Comparison of ENCODE assay signal across 17 cellular contexts in the genomic region with DNA sequence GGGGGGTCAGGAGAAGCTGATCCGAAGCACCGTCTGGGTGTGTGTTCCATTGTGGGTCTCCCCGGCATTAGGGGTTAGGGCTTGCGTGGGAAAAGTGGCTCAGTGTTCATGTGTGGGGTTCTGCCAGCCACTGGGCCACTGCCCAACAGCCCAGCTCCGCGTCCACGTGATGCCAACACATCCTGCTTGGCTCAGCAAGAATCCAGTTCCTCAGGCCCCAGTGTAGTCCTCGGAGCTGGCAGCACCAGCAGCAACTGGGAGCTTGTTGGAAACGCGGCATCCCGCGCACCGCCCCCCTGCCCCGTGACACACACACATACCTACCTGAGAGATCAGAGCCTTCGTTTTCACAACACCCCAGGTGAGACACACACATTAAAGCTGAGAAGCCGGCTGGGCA. TPM values are rescaled to one million over a fixed set of nuclear protein-coding genes. Genes with fewer than 3 reads are reported as not detected.
DNase-seq lines count a peak whose midpoint lies in the region; ATAC-seq and TF ChIP-seq lines count a peak whose summit lies in the region.
"Had no signal": no experiment of that assay in that cellular context is flagged by ENCODE, and none has a peak within 500 bp of the region (broad histone marks: within the 10 kb centered on the region; RNA-seq: fewer than 3 reads in every experiment).

No MANE protein-coding gene starts in this region.

- intact Hi-C loops in left ventricle myocardium superior (cut with micrococcal nuclease) (loop anchor here (5.0 to 10.0 kb wide), 2 partner anchors 48 to 105 kb away; no protein-coding TSS in a partner anchor), psoas muscle (cut with DNase I) (loop anchor here (2.0 to 10.0 kb wide), 5 partner anchors 235 to 415 kb away; no protein-coding TSS in a partner anchor)

- no peaks in the 10 kb centered on the region for H3K9me3 Mint-ChIP-seq in nephron progenitor cell
- H3K9me3 Mint-ChIP-seq: activated T-helper 2 cell treated with anti-CD3 and anti-CD28 coated beads, Interferon-gamma antibody, Interleukin-2, Interleukin-4, amounts not matched to agents 10 μg/mL and 5 μg/mL and 100 μg/mL, durations not matched to agents 14 hours and 24 hours and 36 hours; CD4-positive, alpha-beta memory T cell had no signal

- H3K27ac ChIP-seq in psoas muscle, result no peak overlapping the region
- H3K27ac ChIP-seq: SK-N-MC, skin epidermis, vagina had no signal

- no peaks in the 10 kb centered on the region for H3K36me3 Mint-ChIP-seq in nephron progenitor cell (ENCODE audit: low read depth)

- peaks cover 11% of the 10 kb centered on the region for H3K4me1 Mint-ChIP-seq in nephron progenitor cell

- H3K27me3 ChIP-seq in psoas muscle (ENCODE audit: insufficient read depth in 3 of 3, low read length in 2 of 3), result no peaks in the 10 kb centered on the region
- H3K27me3 ChIP-seq: vagina had no signal

- H3K4me3 ChIP-seq in psoas muscle, result no peak overlapping the region
- H3K4me3 ChIP-seq: SK-N-MC, skin epidermis, vagina had no signal

- H3K27me3 Mint-ChIP-seq in nephron progenitor cell (ENCODE audit: low read depth, poor library complexity), result peaks cover 9% of the 10 kb centered on the region

- no peak overlapping the region for H3K27ac Mint-ChIP-seq in nephron progenitor cell
- H3K27ac Mint-ChIP-seq: activated T-helper 2 cell treated with anti-CD3 and anti-CD28 coated beads, Interferon-gamma antibody, Interleukin-2, Interleukin-4, amounts not matched to agents 10 μg/mL and 5 μg/mL and 100 μg/mL, durations not matched to agents 14 hours and 24 hours and 36 hours had no signal

- no peak for TF ChIP-seq CTCF in psoas muscle (IDR thresholded peaks at IDR 0.05)
- no peak for TF ChIP-seq CTCF in nephron progenitor cell (IDR thresholded peaks at IDR 0.05)

- ATAC-seq in left ventricle myocardium superior (peak; percentile 69), psoas muscle (peak; percentile 25 to 68 (median 53)), GM21529 (IDR thresholded peaks at IDR 0.05; ENCODE audit: unreplicated experiment) (no peak)

- H3K4me1 ChIP-seq in psoas muscle, result peaks cover under 1% of the 10 kb centered on the region

- no peaks in the 10 kb centered on the region for H3K9me3 ChIP-seq in psoas muscle
- H3K9me3 ChIP-seq: vagina had no signal

- no peak overlapping the region for H3K4me3 Mint-ChIP-seq in nephron progenitor cell
- H3K4me3 Mint-ChIP-seq: CD4-positive, alpha-beta memory T cell had no signal

- H3K36me3 ChIP-seq in psoas muscle (ENCODE audit: insufficient read depth in 1 of 2, low read depth in 1 of 2), result no peaks in the 10 kb centered on the region
- H3K36me3 ChIP-seq: vagina had no signal

- WGBS in psoas muscle, 3 donors, result 38 to 46% (median 42%) methylated on average over 15 to 16 of the region's 16 CpGs

- peak in 12 of 14 donors; percentile 2 to 66 (median 42) for DNase-seq in C1 segment of cervical spinal cord (lab: John Stamatoyannopoulos, UW)
- DNase-seq in anterior cingulate cortex (lab: John Stamatoyannopoulos, UW), result peak in 52 of 58 donors; percentile 8 to 81 (median 50)
- DNase-seq in left ventricle myocardium superior, result peak; percentile 63
- peak; percentile 31 to 65 for DNase-seq in psoas muscle
- DNase-seq in AML-193 (lab: John Stamatoyannopoulos, UW), result no peak
- DNase-seq in NCI-H1436 treated with DMSO at 0.1 percent for 48 hours (lab: John Stamatoyannopoulos, UW), result no peak
- DNase-seq in nephron progenitor cell, result no peak
- DNase-seq: CD4-positive, alpha-beta memory T cell; erythroblast; NCI-H1694; NCI-H82; stimulated activated CD4-positive, alpha-beta T cell treated with anti-CD3 and anti-CD28 coated beads, Interleukin-2, amount 100 ng/mL, for 48 hours had no signal

RNA-seq across cellular contexts. Expression of a gene that starts 18.9 kb away (rescaled TPM):
- total RNA-seq in left ventricle myocardium superior, result 16.9 TPM
- total RNA-seq in psoas muscle, result 10 to 100 TPM in 3 of 4 donors, 1 to 10 TPM in 1; 9.6 to 11.7 (median 11.1) TPM
- 10 to 100 TPM in 1 of 3 donors, 1 to 10 TPM in 2; 4.3 to 10.3 (median 7.9) TPM for polyA plus RNA-seq in psoas muscle

Comparison
In these comparisons a context has a peak if more than half of its experiments do, and no peak if none do; other contexts are left out.
1. DNase-seq: peak in C1 segment of cervical spinal cord (12 of 14), anterior cingulate cortex (52 of 58), left ventricle myocardium superior (single experiment) and psoas muscle (2 of 2); none in AML-193 (0 of 2), NCI-H1436 treated with DMSO at 0.1 percent for 48 hours (single experiment) and nephron progenitor cell (single experiment).